ENCODE assay signal across 36 cellular contexts in genomic region chr3:7396534-7396933, GRCh38.
A peak's percentile ranks its signal among the peaks of the same experiment; 100 is the strongest.
DNase-seq lines count a peak whose midpoint lies in the region; ATAC-seq, FAIRE-seq and TF ChIP-seq lines count a peak whose summit lies in the region.
"Had no signal": no experiment of that assay in that cellular context is flagged by ENCODE, and none has a peak within 500 bp of the region (broad histone marks: within the 10 kb centered on the region; RNA-seq: fewer than 3 reads in every experiment).

No MANE protein-coding gene starts in this region.

- TF ChIP-seq RAD21 in SK-N-SH (IDR thresholded peaks at IDR 0.05; ENCODE audit: low read length), result no peak

- no peak overlapping the region for H3K9ac ChIP-seq in SK-N-SH
- H3K9ac ChIP-seq in astrocyte (ENCODE audit: low read length), result no peak overlapping the region
- H3K9ac ChIP-seq: BLaER1; BLaER1 treated with 17β-estradiol and CSF1 and Interleukin-3, amounts not matched to agents 10 nM and 100 nM had no signal

- H3K9me3 ChIP-seq in SK-N-SH (no peaks in the 10 kb centered on the region), astrocyte (ENCODE audit: insufficient read depth, low read depth, low read length) (no peaks in the 10 kb centered on the region)
- H3K9me3 ChIP-seq: A549; BE2C; BLaER1; BLaER1 treated with 17β-estradiol and CSF1 and Interleukin-3, amounts not matched to agents 10 nM and 100 nM; Caco-2 had no signal

- H3K4me2 ChIP-seq in SK-N-SH (no peak overlapping the region), astrocyte (ENCODE audit: low read length) (no peak overlapping the region)
- H3K4me2 ChIP-seq: A549; BLaER1; BLaER1 treated with 17β-estradiol and CSF1 and Interleukin-3, amounts not matched to agents 10 nM and 100 nM had no signal

- DNase-seq in SK-N-SH (no peak), astrocyte (ENCODE audit: low read depth) (peak; percentile 66), astrocyte of the spinal cord (ENCODE audit: low read depth, low spot score) (peak; percentile 15), bronchial epithelial cell (ENCODE audit: low read depth) (peak; percentile 4), H54 (ENCODE audit: insufficient read length, low spot score) (no peak)
- DNase-seq: 8988T; ACHN; AML-193; BE2C; C1 segment of cervical spinal cord; Caco-2; Calu3; CD4-positive, alpha-beta memory T cell; CD4-positive, alpha-beta T cell; CD4-positive, CD25-positive, alpha-beta regulatory T cell; CD8-positive, alpha-beta memory T cell; CD8-positive, alpha-beta T cell; COR-L47; DMS 273 treated with DMSO at 0.1 percent for 48 hours; DMS153; DMS53; DMS79; DMS79 treated with DMSO at 0.1 percent for 48 hours; DND-41; EL had no signal

- no peak for TF ChIP-seq POLR2A in H54 (IDR thresholded peaks at IDR 0.05; ENCODE audit: low read depth, low read length)

- no peak overlapping the region for H2AFZ ChIP-seq in SK-N-SH (ENCODE audit: low read depth)
- no peak overlapping the region for H2AFZ ChIP-seq in astrocyte (ENCODE audit: low read depth, low read length)

- ATAC-seq in SK-N-SH treated with all-trans-retinoic acid at 6 μM for 48 hours (no peak), GM21723 (IDR thresholded peaks at IDR 0.05; ENCODE audit: unreplicated experiment) (no peak), HG03159 (IDR thresholded peaks at IDR 0.05; ENCODE audit: unreplicated experiment) (no peak)
- ATAC-seq: A549; CD8-positive, alpha-beta T cell had no signal

- CTCF ChIA-PET in SK-N-SH (lab: Yijun Ruan, JAX), result no interaction called here

- H3K9me2 ChIP-seq in SK-N-SH, result no peaks in the 10 kb centered on the region

- H3K27me3 Mint-ChIP-seq in astrocyte (ENCODE audit: low read depth, unreplicated experiment), result no peaks in the 10 kb centered on the region
- H3K27me3 Mint-ChIP-seq: B cell; CD4-positive, alpha-beta memory T cell; CD4-positive, alpha-beta T cell; CD4-positive, CD25-positive, alpha-beta regulatory T cell; CD8-positive, alpha-beta memory T cell had no signal

- H3K36me3 ChIP-seq in SK-N-SH (replicated peaks in 1 of 2; ENCODE audit: control insufficient read depth in 1 of 2, insufficient read depth in 2 of 2, low read length in 1 of 2) (no peaks in the 10 kb centered on the region), astrocyte (ENCODE audit: insufficient read depth, low read length) (no peaks in the 10 kb centered on the region), bronchial epithelial cell (ENCODE audit: control insufficient read depth, insufficient read depth, low read length) (no peaks in the 10 kb centered on the region)
- H3K36me3 ChIP-seq: BE2C; BLaER1; BLaER1 treated with 17β-estradiol and CSF1 and Interleukin-3, amounts not matched to agents 10 nM and 100 nM had no signal

- no peaks in the 10 kb centered on the region for H3K79me2 ChIP-seq in SK-N-SH (ENCODE audit: insufficient read depth)
- H3K79me2 ChIP-seq in astrocyte (ENCODE audit: insufficient read depth, low read length), result no peaks in the 10 kb centered on the region

- no peak for TF ChIP-seq EP300 in SK-N-SH (IDR thresholded peaks at IDR 0.05; ENCODE audit: borderline replicate concordance in 1 of 2, low read depth in 1 of 2, low read length in 1 of 2)

- no peaks in the 10 kb centered on the region for H3F3A ChIP-seq in SK-N-SH (replicated peaks; ENCODE audit: insufficient read depth)

- in situ Hi-C loops in astrocyte of the spinal cord (cut with HindIII; ENCODE audit: low sequenced_read_pairs), result no loop called here

- H3K4me1 ChIP-seq in SK-N-SH (ENCODE audit: control insufficient read depth in 1 of 2, insufficient read depth in 2 of 2, low read depth in 1 of 2, low read length in 1 of 2), result no peaks in the 10 kb centered on the region
- H3K4me1 ChIP-seq in astrocyte (ENCODE audit: insufficient read depth, low read length), result no peaks in the 10 kb centered on the region
- H3K4me1 ChIP-seq: A549; BE2C; BLaER1; BLaER1 treated with 17β-estradiol and CSF1 and Interleukin-3, amounts not matched to agents 10 nM and 100 nM; Caco-2 had no signal

- H3K36me3 Mint-ChIP-seq in astrocyte (ENCODE audit: low read depth, unreplicated experiment), result no peaks in the 10 kb centered on the region
- H3K36me3 Mint-ChIP-seq: CD14-positive monocyte; CD4-positive, alpha-beta memory T cell; CD4-positive, CD25-positive, alpha-beta regulatory T cell; CD8-positive, alpha-beta memory T cell; CD8-positive, alpha-beta T cell had no signal

- no peaks in the 10 kb centered on the region for H3K9me3 Mint-ChIP-seq in astrocyte (ENCODE audit: unreplicated experiment)
- H3K9me3 Mint-ChIP-seq: CD8-positive, alpha-beta T cell had no signal

- H3K4me3 ChIP-seq in SK-N-SH (ENCODE audit: low read depth in 2 of 2, low read length in 1 of 2) (no peak overlapping the region), astrocyte (ENCODE audit: insufficient read depth, low read depth, low read length) (no peak overlapping the region), astrocyte of the spinal cord (ENCODE audit: low read depth, low read length) (no peak overlapping the region), bronchial epithelial cell (ENCODE audit: low read depth, low read length) (no peak overlapping the region)
- H3K4me3 ChIP-seq: A549; BLaER1; BLaER1 treated with 17β-estradiol and CSF1 and Interleukin-3, amounts not matched to agents 10 nM and 100 nM had no signal

- H3K27ac ChIP-seq in SK-N-SH (ENCODE audit: low read depth in 2 of 2, low read length in 1 of 2) (no peak overlapping the region), astrocyte (ENCODE audit: low read depth, low read length) (peak overlapping the region; percentile 24)
- H3K27ac ChIP-seq: 22Rv1; A549; BLaER1; BLaER1 treated with 17β-estradiol and CSF1 and Interleukin-3, amounts not matched to agents 10 nM and 100 nM; C4-2B had no signal

- 31% methylated on average over 2 of the region's 2 CpGs for WGBS in SK-N-SH (ENCODE audit: low lambda C conversion rate)

- H4K20me1 ChIP-seq in SK-N-SH (ENCODE audit: insufficient read depth), result no peaks in the 10 kb centered on the region
- no peaks in the 10 kb centered on the region for H4K20me1 ChIP-seq in astrocyte (ENCODE audit: insufficient read depth, low read length)
- H4K20me1 ChIP-seq: BLaER1; BLaER1 treated with 17β-estradiol and CSF1 and Interleukin-3, amounts not matched to agents 10 nM and 100 nM had no signal

- POLR2A ChIA-PET in SK-N-SH (lab: Yijun Ruan, JAX), result no interaction called here

- H3K4me3 Mint-ChIP-seq in astrocyte (ENCODE audit: unreplicated experiment), result no peak overlapping the region
- H3K4me3 Mint-ChIP-seq: B cell; CD14-positive monocyte; CD4-positive, alpha-beta memory T cell; CD4-positive, alpha-beta T cell; CD4-positive, CD25-positive, alpha-beta regulatory T cell; CD8-positive, alpha-beta memory T cell; CD8-positive, alpha-beta T cell had no signal

- TF ChIP-seq CTCF in SK-N-SH (IDR thresholded peaks at IDR 0.05), result no peak
- TF ChIP-seq CTCF in astrocyte (IDR thresholded peaks at IDR 0.05; ENCODE audit: insufficient read depth, low read depth, low read length), result no peak
- TF ChIP-seq CTCF in astrocyte of the spinal cord (IDR thresholded peaks at IDR 0.05; ENCODE audit: low read depth, low read length), result no peak
- TF ChIP-seq CTCF in bronchial epithelial cell (IDR thresholded peaks at IDR 0.05; ENCODE audit: insufficient read depth, low read length, severe bottlenecking), result no peak

- H3K27me3 ChIP-seq in SK-N-SH (ENCODE audit: insufficient read depth), result no peaks in the 10 kb centered on the region
- H3K27me3 ChIP-seq in astrocyte (ENCODE audit: insufficient read depth, low read length), result no peaks in the 10 kb centered on the region
- H3K27me3 ChIP-seq in bronchial epithelial cell (ENCODE audit: control insufficient read depth, insufficient read depth, low read length), result no peaks in the 10 kb centered on the region
- H3K27me3 ChIP-seq: BE2C; BLaER1; BLaER1 treated with 17β-estradiol and CSF1 and Interleukin-3, amounts not matched to agents 10 nM and 100 nM had no signal

- H3K4me1 Mint-ChIP-seq in astrocyte (ENCODE audit: low read depth, unreplicated experiment), result no peaks in the 10 kb centered on the region
- H3K4me1 Mint-ChIP-seq: B cell; CD14-positive monocyte; CD4-positive, alpha-beta memory T cell; CD4-positive, CD25-positive, alpha-beta regulatory T cell; CD8-positive, alpha-beta memory T cell had no signal

- FAIRE-seq in astrocyte (lab: Jason Lieb, UNC) (no peak), bronchial epithelial cell (lab: Jason Lieb, UNC) (no peak), H54 (lab: Jason Lieb, UNC) (no peak)
- FAIRE-seq: A204.1, A549 had no signal

- H3K27ac Mint-ChIP-seq in astrocyte (ENCODE audit: unreplicated experiment), result no peak overlapping the region
- H3K27ac Mint-ChIP-seq: B cell; CD14-positive monocyte; CD4-positive, alpha-beta memory T cell; CD4-positive, alpha-beta T cell; CD4-positive, CD25-positive, alpha-beta regulatory T cell; CD8-positive, alpha-beta memory T cell; CD8-positive, alpha-beta T cell had no signal

TF ChIP-seq in SK-N-SH treated with all-trans-retinoic acid at 6 μM for 48 hours, 23 proteins besides CTCF, POLR2A, EP300 and RAD21 (continues in another document):
- peak; percentile 77 for TF ChIP-seq ISL1 (CRISPR knock-in tag; IDR thresholded peaks at IDR 0.05)

TF ChIP-seq in SK-N-SH, 30 proteins besides CTCF, POLR2A, EP300 and RAD21 (continues in another document):
- TF ChIP-seq FOXJ3 (CRISPR knock-in tag; IDR thresholded peaks at IDR 0.05), result no peak
- no peak for TF ChIP-seq FOXM1 (IDR thresholded peaks at IDR 0.05; ENCODE audit: low read depth)
- TF ChIP-seq USF2 (IDR thresholded peaks at IDR 0.05; ENCODE audit: borderline replicate concordance, low read depth, low read length), result no peak
- TF ChIP-seq EZH2phosphoT487 (IDR thresholded peaks at IDR 0.05; ENCODE audit: borderline replicate concordance, low read depth), result no peak
- TF ChIP-seq, protein P1, sequence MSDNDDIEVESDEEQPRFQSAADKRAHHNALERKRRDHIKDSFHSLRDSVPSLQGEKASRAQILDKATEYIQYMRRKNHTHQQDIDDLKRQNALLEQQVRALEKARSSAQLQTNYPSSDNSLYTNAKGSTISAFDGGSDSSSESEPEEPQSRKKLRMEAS (IDR thresholded peaks at IDR 0.05; ENCODE audit: low read depth), result no peak
- TF ChIP-seq NFIC (IDR thresholded peaks at IDR 0.05; ENCODE audit: borderline replicate concordance), result no peak
- no peak for TF ChIP-seq TCF12 (IDR thresholded peaks at IDR 0.05)
- TF ChIP-seq GATA2 (CRISPR knock-in tag; IDR thresholded peaks at IDR 0.05), result no peak
- no peak for TF ChIP-seq ELF1 (IDR thresholded peaks at IDR 0.05)
- TF ChIP-seq FOSL2 (IDR thresholded peaks at IDR 0.05; ENCODE audit: borderline replicate concordance, low read depth), result no peak
- TF ChIP-seq YY1 (IDR thresholded peaks at IDR 0.05; ENCODE audit: low read depth), result no peak
- TF ChIP-seq MEF2A (IDR thresholded peaks at IDR 0.05; ENCODE audit: borderline replicate concordance, low read depth), result no peak

Comparison
In these comparisons a context has a peak if more than half of its experiments do, and no peak if none do; other contexts are left out.
1. DNase-seq: peak in astrocyte (single experiment), astrocyte of the spinal cord (single experiment) and bronchial epithelial cell (single experiment); none in SK-N-SH (single experiment) and H54 (single experiment).